In the genomic region with DNA sequence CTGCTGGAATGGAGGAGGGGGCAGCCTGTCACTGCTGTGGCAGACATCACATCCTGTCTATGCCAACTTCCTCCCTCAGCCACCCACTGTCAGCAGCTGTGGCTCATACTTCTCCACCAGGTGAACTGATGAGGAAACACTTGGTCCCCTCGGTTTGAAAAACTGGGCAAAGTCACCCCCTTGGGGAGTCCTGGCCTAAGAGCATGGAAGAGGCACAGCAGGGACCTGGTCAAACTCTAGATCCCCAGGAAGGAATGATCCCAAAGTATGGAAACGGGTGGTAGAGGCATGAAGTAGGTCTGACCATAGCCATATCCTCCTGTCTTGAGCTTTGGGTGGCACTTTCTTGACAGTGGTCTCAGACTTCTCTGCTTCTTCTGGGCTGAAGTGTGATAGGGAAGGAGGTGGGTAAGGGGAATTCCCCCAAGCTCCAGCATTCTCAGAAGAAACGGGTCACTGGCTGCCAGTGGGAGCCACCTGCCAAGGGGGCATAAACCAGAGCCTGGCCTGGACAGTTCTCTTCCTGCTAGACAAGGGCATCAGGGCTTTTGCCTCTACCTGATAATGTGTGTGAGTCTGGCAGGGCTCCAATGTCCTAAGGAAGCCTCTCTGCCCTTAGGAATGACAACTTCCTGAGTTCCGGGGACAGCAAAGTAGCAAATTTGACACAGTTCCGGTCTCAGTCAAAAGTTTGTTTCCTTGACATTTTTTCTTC, we compare ENCODE assay signal across 8 cellular contexts. TPM values are rescaled to one million over a fixed set of nuclear protein-coding genes. Genes with fewer than 3 reads are reported as not detected.
DNase-seq lines count a peak whose midpoint lies in the region; ATAC-seq and TF ChIP-seq lines count a peak whose summit lies in the region.

No MANE protein-coding gene starts in this region.

- H3K36me3 Mint-ChIP-seq in WTC11 = no peaks in the 10 kb centered on the region

- no peaks in the 10 kb centered on the region for H3K27me3 Mint-ChIP-seq in WTC11 (ENCODE audit: low read depth)

- DNase-seq in activated T-cell treated with anti-CD3 and anti-CD28 coated beads for 1 hour (ENCODE audit: low read depth) (peak; percentile 52), kidney tubule cell (ENCODE audit: low spot score) (peak; percentile 43), NCI-H2196 treated with DMSO at 0.1 percent for 48 hours (lab: John Stamatoyannopoulos, UW; ENCODE audit: unreplicated experiment) (no peak), WTC11 (ENCODE audit: low spot score) (no peak), SHP77 treated with DMSO at 0.1 percent for 48 hours (lab: John Stamatoyannopoulos, UW) (no peak)
- peak; percentile 57 to 63 for DNase-seq in stimulated activated CD8-positive, alpha-beta memory T cell treated with anti-CD3 and anti-CD28 coated beads, Interleukin-7, amount 100 ng/mL, for 4 hours (ENCODE audit: low read depth in 2 of 2)

- H3K4me3 Mint-ChIP-seq in WTC11 = no peak overlapping the region

- peak overlapping the region; percentile 71 for H3K4me3 ChIP-seq in Loucy (ENCODE audit: low read length, poor library complexity, severe bottlenecking)

- H3K9me3 ChIP-seq in Loucy (ENCODE audit: insufficient read depth, low read depth, low read length) = no peaks in the 10 kb centered on the region

- peaks cover 30% of the 10 kb centered on the region for H3K4me1 Mint-ChIP-seq in WTC11

- POLR2A ChIA-PET in WTC11 (lab: Charles Lee) = interaction anchor here (1.0 kb wide), 1 partner anchor 21 kb away, joined by 3 read pairs; no protein-coding TSS in a partner anchor

- H3K79me2 ChIP-seq in Loucy (ENCODE audit: insufficient read depth, low read length) = peaks cover 76% of the 10 kb centered on the region

- peaks cover 4% of the 10 kb centered on the region; the same call in 1 of the 2 replicates for H3F3A ChIP-seq in Loucy (ENCODE audit: low read depth)

- H3K9ac ChIP-seq in Loucy (ENCODE audit: low read depth, low read length, poor library complexity, severe bottlenecking) = peak overlapping the region; percentile 79

- H4K20me1 ChIP-seq in Loucy (ENCODE audit: insufficient read depth, low read length, poor library complexity, severe bottlenecking) = no peaks in the 10 kb centered on the region

- TF ChIP-seq CTCF in Loucy (conservative IDR thresholded peaks at IDR 0.05; ENCODE audit: low read length) (0 out of 2 replicates have a peak, but pooled peaks have one; percentile 25), WTC11 (IDR thresholded peaks at IDR 0.05) (no peak)

- no peak for ATAC-seq in GM19023 (IDR thresholded peaks at IDR 0.05; ENCODE audit: unreplicated experiment)
- ATAC-seq in WTC11 = no peak

- no peaks in the 10 kb centered on the region for H3K9me2 ChIP-seq in Loucy (replicated peaks; ENCODE audit: low read depth, low read length)

- no peaks in the 10 kb centered on the region for H3K27me3 ChIP-seq in Loucy (ENCODE audit: insufficient read depth, low read length, poor library complexity, severe bottlenecking)

- CTCF ChIA-PET in WTC11 (lab: Charles Lee) = interaction anchor here (2.3 kb wide), 1 partner anchor 70 kb away, joined by 6 read pairs; the partner anchor contains the start of gene TMBIM6

- H2AFZ ChIP-seq in Loucy (ENCODE audit: low read length) = peak overlapping the region; percentile 52; the same call in 1 of the 2 replicates

- no peak overlapping the region; the same call in 1 of the 2 replicates for H3K27ac Mint-ChIP-seq in WTC11

- peaks cover 90% of the 10 kb centered on the region for H3K4me1 ChIP-seq in Loucy (ENCODE audit: insufficient read depth, low read length, poor library complexity, severe bottlenecking)

- H3K9me3 Mint-ChIP-seq in WTC11 = no peaks in the 10 kb centered on the region

- peak overlapping the region; percentile 93 for H3K4me2 ChIP-seq in Loucy (ENCODE audit: low read depth, low read length, poor library complexity, severe bottlenecking)

- no peaks in the 10 kb centered on the region for H3K36me3 ChIP-seq in Loucy (ENCODE audit: insufficient read depth, low read length)

TF ChIP-seq in WTC11, 78 proteins besides CTCF, POLR2A, EP300 and RAD21:
- TF ChIP-seq ZNF263 (CRISPR knock-in tag; IDR thresholded peaks at IDR 0.05; ENCODE audit: low read depth) = no peak
- no peak for TF ChIP-seq MLX (CRISPR knock-in tag; IDR thresholded peaks at IDR 0.05)
- no peak for TF ChIP-seq NFATC4 (CRISPR knock-in tag; IDR thresholded peaks at IDR 0.05)
- TF ChIP-seq SMAD3 (CRISPR knock-in tag; IDR thresholded peaks at IDR 0.05; ENCODE audit: borderline replicate concordance) = no peak
- TF ChIP-seq OVOL2 (CRISPR knock-in tag; IDR thresholded peaks at IDR 0.05; ENCODE audit: borderline replicate concordance) = no peak

RNA-seq across cellular contexts. Expression of gene FMNL3, which starts 36.0 kb away (rescaled TPM):
- total RNA-seq in WTC11 (2021) = 15.2 to 19.3 TPM (median 15.6 TPM) in 3 replicates

RNA-seq across cellular contexts. Expression of gene PRPF40B, which starts 47.8 kb away (rescaled TPM):
- 38.0 to 46.0 TPM (median 40.5 TPM) in 3 replicates for total RNA-seq in WTC11 (2021)

Comparison
In these comparisons a context has a peak if more than half of its experiments do, and no peak if none do; other contexts are left out.
1. DNase-seq: peak in activated T-cell treated with anti-CD3 and anti-CD28 coated beads for 1 hour (single experiment), kidney tubule cell (single experiment) and stimulated activated CD8-positive, alpha-beta memory T cell treated with anti-CD3 and anti-CD28 coated beads, Interleukin-7, amount 100 ng/mL, for 4 hours (2 of 2); none in NCI-H2196 treated with DMSO at 0.1 percent for 48 hours (single experiment), WTC11 (single experiment) and SHP77 treated with DMSO at 0.1 percent for 48 hours (single experiment).